ENCODE assay signal across 9 cellular contexts in the genomic region with DNA sequence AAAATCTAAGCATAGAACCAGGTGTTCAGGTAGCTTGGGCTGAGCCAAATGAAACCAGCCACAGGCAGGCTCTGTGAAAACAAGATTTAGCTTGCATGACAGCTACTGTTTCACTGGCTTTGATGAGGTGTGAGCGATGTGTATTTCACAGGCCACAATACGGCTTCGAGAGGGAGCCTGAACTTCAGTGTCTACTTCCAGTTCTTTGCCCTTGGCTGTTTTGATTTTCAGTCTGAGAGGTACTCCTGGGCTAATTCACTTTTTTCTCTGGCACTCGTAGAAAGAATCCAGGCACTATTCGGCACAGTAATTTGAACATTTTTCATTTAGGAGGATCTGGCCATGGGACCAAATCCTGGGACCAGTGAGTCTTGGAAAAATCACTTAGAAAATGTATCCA.
A peak's percentile ranks its signal among the peaks of the same experiment; 100 is the strongest.
DNase-seq lines count a peak whose midpoint lies in the region; ATAC-seq and TF ChIP-seq lines count a peak whose summit lies in the region.
"Had no signal": no experiment of that assay in that cellular context is flagged by ENCODE, and none has a peak within 500 bp of the region (broad histone marks: within the 10 kb centered on the region; RNA-seq: fewer than 3 reads in every experiment).

No MANE protein-coding gene starts in this region.

- TF ChIP-seq CTCF in brain (conservative IDR thresholded peaks at IDR 0.05), result no peak

- H3K36me3 Mint-ChIP-seq in brain, result no peaks in the 10 kb centered on the region

- peaks cover 0 to 4% (median 0%) of the 10 kb centered on the region in 5 experiments for H3K9me3 Mint-ChIP-seq in brain

- DNase-seq in AG08395 (ENCODE audit: low spot score) (peak; percentile 36), HK-2 (ENCODE audit: unreplicated experiment) (peak; percentile 24), NCI-H345 treated with DMSO at 0.1 percent for 48 hours (lab: John Stamatoyannopoulos, UW; ENCODE audit: unreplicated experiment) (no peak)
- DNase-seq: NCI-H2227 treated with DMSO at 0.1 percent for 48 hours had no signal

- H3K27me3 Mint-ChIP-seq in brain, result peaks cover 3% of the 10 kb centered on the region

- H3K27me3 ChIP-seq in muscle layer of duodenum (ENCODE audit: low read depth, low read length), result no peaks in the 10 kb centered on the region

- ATAC-seq in HG02885 (IDR thresholded peaks at IDR 0.05; ENCODE audit: poor library complexity, unreplicated experiment) (no peak), HG02852 (IDR thresholded peaks at IDR 0.05; ENCODE audit: unreplicated experiment) (no peak), HG02759 (IDR thresholded peaks at IDR 0.05; ENCODE audit: unreplicated experiment) (no peak)

- peak overlapping the region; percentile 23 for H3K27ac ChIP-seq in muscle layer of duodenum (ENCODE audit: low read length)

- H3K36me3 ChIP-seq in muscle layer of duodenum (ENCODE audit: control insufficient read depth in 1 of 2, insufficient read depth in 2 of 2, low read length in 2 of 2), result no peaks in the 10 kb centered on the region

- H3K4me1 ChIP-seq in muscle layer of duodenum (ENCODE audit: control insufficient read depth in 1 of 2, insufficient read depth in 2 of 2, low read length in 2 of 2), result peaks cover 5 to 30% of the 10 kb centered on the region in 2 donors

- no peaks in the 10 kb centered on the region for H3K9me3 ChIP-seq in muscle layer of duodenum (ENCODE audit: control insufficient read depth in 1 of 2, low read length in 2 of 2)

- no peak overlapping the region for H3K4me3 ChIP-seq in muscle layer of duodenum (ENCODE audit: low read depth in 1 of 2, low read length in 2 of 2)

- H3K27ac Mint-ChIP-seq in brain, result peak overlapping the region in 3 of 5 experiments; percentile 34 to 75 (median 44)

- H3K4me1 Mint-ChIP-seq in brain, result peaks cover 29% of the 10 kb centered on the region

- peak overlapping the region in 1 of 5 experiments; percentile 27 for H3K4me3 Mint-ChIP-seq in brain
